In genomic region chr15:86676002-86676401, GRCh38 we compare ENCODE assay signal across 5 cellular contexts.
"Had no signal": no experiment of that assay in that cellular context is flagged by ENCODE, and none has a peak within 500 bp of the region (broad histone marks: within the 10 kb centered on the region; RNA-seq: fewer than 3 reads in every experiment).

No MANE protein-coding gene starts in this region.

- H3K4me3 Mint-ChIP-seq: IgD-negative memory B cell had no signal

- ATAC-seq: HepG2, K562 had no signal

- H3K36me3 Mint-ChIP-seq: IgD-negative memory B cell had no signal

- H3K27me3 Mint-ChIP-seq: IgD-negative memory B cell had no signal

- H3K27ac Mint-ChIP-seq: IgD-negative memory B cell had no signal

- H3K4me1 Mint-ChIP-seq: IgD-negative memory B cell had no signal

- DNase-seq: IMR-90 had no signal

- FAIRE-seq: HepG2, HTR-8/SVneo, K562 had no signal
